In genomic region chr19:3765757-3766156, GRCh38 we compare ENCODE assay signal across 16 cellular contexts. TPM values are rescaled to one million over a fixed set of nuclear protein-coding genes. Genes with fewer than 3 reads are reported as not detected.
"Had no signal": no experiment of that assay in that cellular context is flagged by ENCODE, and none has a peak within 500 bp of the region (broad histone marks: within the 10 kb centered on the region; RNA-seq: fewer than 3 reads in every experiment).

No MANE protein-coding gene starts in this region.

RNA-seq across cellular contexts. Expression of gene RAX2, which starts 6.3 kb away (rescaled TPM):
- total RNA-seq: endodermal cell, esophagus mucosa, fibroblast of lung, heart right ventricle, left ventricle myocardium superior, lower lobe of right lung, mononuclear cell, natural killer cell, occipital lobe, psoas muscle, renal cortical epithelial cell, right cardiac atrium, sigmoid colon, skeletal muscle tissue, urinary bladder had no signal
- polyA plus RNA-seq: fibroblast of lung, heart right ventricle, neural cell, psoas muscle, right cardiac atrium, sigmoid colon, urinary bladder had no signal

RNA-seq across cellular contexts. Expression of gene MATK, which starts 20.4 kb away (rescaled TPM):
- polyA plus RNA-seq: fibroblast of lung had no signal

RNA-seq across cellular contexts. Expression of gene TJP3, which starts 57.6 kb away (rescaled TPM):
- total RNA-seq: fibroblast of lung, occipital lobe, right cardiac atrium, skeletal muscle tissue had no signal
- polyA plus RNA-seq: fibroblast of lung had no signal
